In genomic region chrY:12809034-12809433, GRCh38 we compare ENCODE assay signal across 12 cellular contexts.
DNase-seq lines count a peak whose midpoint lies in the region; ATAC-seq and TF ChIP-seq lines count a peak whose summit lies in the region.
"Had no signal": no experiment of that assay in that cellular context is flagged by ENCODE, and none has a peak within 500 bp of the region (broad histone marks: within the 10 kb centered on the region; RNA-seq: fewer than 3 reads in every experiment).

No MANE protein-coding gene starts in this region.

- no peak for ATAC-seq in GM21423 (IDR thresholded peaks at IDR 0.05; ENCODE audit: unreplicated experiment)
- ATAC-seq in GM18519 (IDR thresholded peaks at IDR 0.05; ENCODE audit: low FRiP score, unreplicated experiment): no peak
- ATAC-seq: activated naive CD8-positive, alpha-beta T cell treated with anti-CD3 and anti-CD28 coated beads, Interleukin-2, amount 50 U/mL, for 24 hours had no signal

- POLR2A ChIA-PET in GM10248 (lab: Yijun Ruan, JAX): no interaction called here

- CTCF ChIA-PET in GM10248 (lab: Yijun Ruan, JAX): interaction anchor here (0.6 to 1.2 kb wide), 3 partner anchors 11 to 26 kb away, joined by 3 to 5 read pairs (median 4); no protein-coding TSS in a partner anchor

- no peak overlapping the region for H3K27ac ChIP-seq in 22Rv1
- H3K27ac ChIP-seq: suprapubic skin had no signal

- TF ChIP-seq CTCF in 22Rv1 (IDR thresholded peaks at IDR 0.05): peak; percentile 42
- peak; percentile 31 for TF ChIP-seq CTCF in GM10248 (IDR thresholded peaks at IDR 0.05; ENCODE audit: control extremely low read depth, extremely low read depth, low read depth, missing control alignments)
- peak; percentile 55 for TF ChIP-seq CTCF in fibroblast of pulmonary artery (IDR thresholded peaks at IDR 0.05; ENCODE audit: low read length, missing control alignments)

- no peak for DNase-seq in GM10248 (ENCODE audit: extremely low spot score)
- peak; percentile 15 for DNase-seq in NCI-H69 (lab: John Stamatoyannopoulos, UW)
- DNase-seq in fibroblast of pulmonary artery (ENCODE audit: low read depth): peak; percentile 46
- no peak for DNase-seq in DMS153 treated with DMSO at 0.1 percent for 48 hours (lab: John Stamatoyannopoulos, UW; ENCODE audit: unreplicated experiment)
- no peak for DNase-seq in activated CD4-positive, alpha-beta T cell treated with anti-CD3 and anti-CD28 coated beads, Interleukin-2, amount 50 U/mL, for 4 hours
- DNase-seq: activated naive CD8-positive, alpha-beta T cell treated with anti-CD3 and anti-CD28 coated beads, Interleukin-2, amount 50 U/mL, for 24 hours; effector CD4-positive, alpha-beta T cell; NK-92 treated with Interleukin-12 subunit alpha and Interleukin-12 subunit beta, amount 100 ng/mL, for 24 hours had no signal

- H3K4me3 ChIP-seq in fibroblast of pulmonary artery (replicated peaks; ENCODE audit: low read depth, low read length): no peak overlapping the region
- H3K4me3 ChIP-seq: suprapubic skin had no signal

Comparison
In these comparisons a context has a peak if more than half of its experiments do, and no peak if none do; other contexts are left out.
1. DNase-seq: peak in NCI-H69 (single experiment) and fibroblast of pulmonary artery (single experiment); none in GM10248 (single experiment), DMS153 treated with DMSO at 0.1 percent for 48 hours (single experiment) and activated CD4-positive, alpha-beta T cell treated with anti-CD3 and anti-CD28 coated beads, Interleukin-2, amount 50 U/mL, for 4 hours (0 of 2).
2. Peak in every context shown above with its lines, with median percentiles within 50 percentile points of each other: CTCF ChIP-seq.